9 cellular contexts compared by ENCODE assay signal in the genomic region with DNA sequence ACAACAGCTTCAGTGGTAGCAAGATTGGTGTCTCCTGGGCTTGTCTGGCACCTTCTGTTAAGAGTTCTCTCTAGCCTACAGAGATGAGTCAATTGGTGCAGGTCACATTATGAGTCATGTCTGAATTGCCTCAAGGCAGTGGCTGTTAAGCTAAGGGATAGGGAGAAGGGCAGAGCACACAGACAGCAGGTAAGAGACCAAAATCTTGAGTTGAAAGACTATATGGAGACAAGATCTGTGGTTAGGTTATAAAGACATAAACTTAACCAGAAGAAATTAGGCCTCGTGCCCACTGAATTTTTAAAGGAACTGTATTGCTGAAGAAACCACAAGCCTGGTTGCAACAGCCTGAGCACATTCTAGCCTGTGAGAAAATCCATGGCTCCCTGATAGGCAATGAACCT. TPM values are rescaled to one million over a fixed set of nuclear protein-coding genes. Genes with fewer than 3 reads are reported as not detected.
DNase-seq lines count a peak whose midpoint lies in the region; ATAC-seq, FAIRE-seq and TF ChIP-seq lines count a peak whose summit lies in the region.
"Had no signal": no experiment of that assay in that cellular context is flagged by ENCODE, and none has a peak within 500 bp of the region (broad histone marks: within the 10 kb centered on the region; RNA-seq: fewer than 3 reads in every experiment).

No MANE protein-coding gene starts in this region.

- H3K9me3 ChIP-seq in keratinocyte (ENCODE audit: control insufficient read depth, low read depth, low read length) = no peaks in the 10 kb centered on the region

- no peak overlapping the region for H2AFZ ChIP-seq in keratinocyte (ENCODE audit: control insufficient read depth, low read length)

- no peak for TF ChIP-seq CTCF in keratinocyte (optimal IDR thresholded peaks at IDR 0.05 in 1 of 3, IDR thresholded peaks at IDR 0.05 in 1 of 3, conservative IDR thresholded peaks at IDR 0.05 in 1 of 3; ENCODE audit: extremely low read depth in 1 of 3, insufficient read depth in 2 of 3, low read length in 3 of 3)

- no peak overlapping the region for H3K4me3 ChIP-seq in keratinocyte (ENCODE audit: control insufficient read depth in 2 of 3, extremely low read depth in 1 of 3, insufficient read depth in 2 of 3, low read depth in 1 of 3, low read length in 3 of 3)
- H3K4me3 ChIP-seq: lung had no signal

- DNase-seq in GF-D8 (lab: John Stamatoyannopoulos, UW) (peak; percentile 82), keratinocyte (ENCODE audit: low read depth, low spot score) (peak; percentile 95), GDM1 (lab: John Stamatoyannopoulos, UW) (no peak)
- DNase-seq in activated CD4-positive, alpha-beta T cell treated with anti-CD3 and anti-CD28 coated beads, Interleukin-2, amount 50 U/mL, for 48 hours = peak; percentile 29 to 47
- no peak for DNase-seq in activated CD4-positive, CD25-positive, alpha-beta regulatory T cell (lab: John Stamatoyannopoulos, UW)

- ATAC-seq in GM21447 (IDR thresholded peaks at IDR 0.05; ENCODE audit: unreplicated experiment) (peak; percentile 99), HG03575 (IDR thresholded peaks at IDR 0.05; ENCODE audit: extremely low read depth, insufficient number of reproducible peaks, low FRiP score, unreplicated experiment) (peak; percentile 92), GM19324 (IDR thresholded peaks at IDR 0.05; ENCODE audit: low FRiP score, unreplicated experiment) (no peak)

- FAIRE-seq in keratinocyte (lab: Jason Lieb, UNC) = peak; percentile 100

- no peak overlapping the region for H3K27ac ChIP-seq in keratinocyte (ENCODE audit: control insufficient read depth, insufficient read depth, low read length)

- peaks cover 3% of the 10 kb centered on the region for H4K20me1 ChIP-seq in keratinocyte (ENCODE audit: control insufficient read depth, extremely low read depth, insufficient read depth, low read length)

- H3K27me3 ChIP-seq in keratinocyte (ENCODE audit: control insufficient read depth, extremely low read depth, insufficient read depth, low read length) = no peaks in the 10 kb centered on the region

- no peak overlapping the region for H3K9ac ChIP-seq in keratinocyte (ENCODE audit: control insufficient read depth, extremely low read depth, insufficient read depth, low read length)

- peak overlapping the region; percentile 6 for H3K4me2 ChIP-seq in keratinocyte (ENCODE audit: control insufficient read depth, extremely low read depth, insufficient read depth, low read depth, low read length)

- H3K79me2 ChIP-seq in keratinocyte (ENCODE audit: control insufficient read depth, insufficient read depth, low read length) = no peaks in the 10 kb centered on the region

- H3K9me1 ChIP-seq in keratinocyte (ENCODE audit: control insufficient read depth, extremely low read depth, insufficient read depth, low read length) = no peaks in the 10 kb centered on the region

- dilution Hi-C loops in keratinocyte (cut with MboI; ENCODE audit: extremely low pct_ligation_motif_present, low sequenced_read_pairs) = no loop called here

- peaks cover 21% of the 10 kb centered on the region for H3K4me1 ChIP-seq in keratinocyte (ENCODE audit: control insufficient read depth, extremely low read depth, insufficient read depth, low read length)

- H3K36me3 ChIP-seq in keratinocyte (ENCODE audit: control insufficient read depth in 2 of 2, extremely low read depth in 1 of 2, insufficient read depth in 2 of 2, low read length in 2 of 2) = peaks cover 10 to 19% of the 10 kb centered on the region in 2 experiments

RNA-seq across cellular contexts. Expression of gene KPNA1, which starts 19.2 kb away (rescaled TPM):
- polyA plus RNA-seq in keratinocyte = 59.4 to 66.7 TPM (median 61.4 TPM) in 3 replicates
- 75.1 TPM for polyA plus RNA-seq in keratinocyte (2011; ENCODE audit: low read depth)
- polyA plus RNA-seq in keratinocyte (2011; cell fraction: cytosol; rRNA removed) = 44.0 and 104 TPM in 2 replicates
- polyA plus RNA-seq in keratinocyte (2011; cell fraction: nucleus; rRNA removed) = 81.2 and 84.6 TPM in 2 replicates
- polyA plus RNA-seq in keratinocyte (2012; ENCODE audit: low replicate concordance) = 58.3 and 66.0 TPM in 2 replicates
- polyA minus RNA-seq in keratinocyte = 77.6 to 91.5 TPM (median 80.5 TPM) in 3 replicates
- polyA minus RNA-seq in keratinocyte (2011; cell fraction: cytosol; rRNA and poly(A)+ RNA removed) = 38.6 TPM
- 32.2 and 71.0 TPM in 2 replicates for polyA minus RNA-seq in keratinocyte (2011; cell fraction: nucleus; rRNA and poly(A)+ RNA removed)

RNA-seq across cellular contexts. Expression of gene PARP9, which starts 30.2 kb away (rescaled TPM):
- polyA plus RNA-seq in keratinocyte = 62.4 to 70.1 TPM (median 66.1 TPM) in 3 replicates
- 2.7 TPM for polyA plus RNA-seq in keratinocyte (2011; ENCODE audit: low read depth)
- 28.5 and 52.4 TPM in 2 replicates for polyA plus RNA-seq in keratinocyte (2011; cell fraction: cytosol; rRNA removed)
- polyA plus RNA-seq in keratinocyte (2011; cell fraction: nucleus; rRNA removed) = 60.1 and 75.9 TPM in 2 replicates
- 2.9 and 42.0 TPM in 2 replicates for polyA plus RNA-seq in keratinocyte (2012; ENCODE audit: low replicate concordance)
- 8.4 to 39.9 TPM (median 30.9 TPM) in 3 replicates for polyA minus RNA-seq in keratinocyte
- polyA minus RNA-seq in keratinocyte (2011; cell fraction: cytosol; rRNA and poly(A)+ RNA removed) = 14.0 TPM
- 18.3 and 39.2 TPM in 2 replicates for polyA minus RNA-seq in keratinocyte (2011; cell fraction: nucleus; rRNA and poly(A)+ RNA removed)

RNA-seq across cellular contexts. Expression of gene DTX3L, which starts 30.2 kb away (rescaled TPM):
- 7.2 to 19.6 TPM (median 13.6 TPM) in 3 replicates for polyA plus RNA-seq in keratinocyte
- polyA plus RNA-seq in keratinocyte (2011; ENCODE audit: low read depth) = 4.5 TPM
- 9.1 and 14.4 TPM in 2 replicates for polyA plus RNA-seq in keratinocyte (2011; cell fraction: cytosol; rRNA removed)
- 15.8 and 16.3 TPM in 2 replicates for polyA plus RNA-seq in keratinocyte (2011; cell fraction: nucleus; rRNA removed)
- 2.7 and 24.1 TPM in 2 replicates for polyA plus RNA-seq in keratinocyte (2012; ENCODE audit: low replicate concordance)
- 8.6 to 20.1 TPM (median 18.8 TPM) in 3 replicates for polyA minus RNA-seq in keratinocyte
- 12.5 TPM for polyA minus RNA-seq in keratinocyte (2011; cell fraction: cytosol; rRNA and poly(A)+ RNA removed)
- 10.4 and 21.8 TPM in 2 replicates for polyA minus RNA-seq in keratinocyte (2011; cell fraction: nucleus; rRNA and poly(A)+ RNA removed)

RNA-seq across cellular contexts. Expression of gene PARP15, which starts 43.5 kb away (rescaled TPM):
- 0.25 to 0.33 TPM (median 0.33 TPM) in 3 replicates for polyA plus RNA-seq in keratinocyte
- polyA plus RNA-seq in keratinocyte (2011; ENCODE audit: low read depth) = not detected
- 0.07 TPM in 1 of 2 replicates, not detected in the other for polyA plus RNA-seq in keratinocyte (2011; cell fraction: cytosol; rRNA removed)
- polyA plus RNA-seq in keratinocyte (2011; cell fraction: nucleus; rRNA removed) = 1.0 and 1.1 TPM in 2 replicates
- polyA plus RNA-seq in keratinocyte (2012; ENCODE audit: low replicate concordance) = 0.05 TPM in 1 of 2 replicates, not detected in the other
- polyA minus RNA-seq in keratinocyte = 0.10 to 0.42 TPM (median 0.23 TPM) in 3 replicates
- not detected for polyA minus RNA-seq in keratinocyte (2011; cell fraction: cytosol; rRNA and poly(A)+ RNA removed)
- polyA minus RNA-seq in keratinocyte (2011; cell fraction: nucleus; rRNA and poly(A)+ RNA removed) = 0.11 and 0.78 TPM in 2 replicates

Comparison
In these comparisons a context has a peak if more than half of its experiments do, and no peak if none do; other contexts are left out.
1. DNase-seq: peak in GF-D8 (single experiment), activated CD4-positive, alpha-beta T cell treated with anti-CD3 and anti-CD28 coated beads, Interleukin-2, amount 50 U/mL, for 48 hours (2 of 2) and keratinocyte (single experiment); none in GDM1 (single experiment) and activated CD4-positive, CD25-positive, alpha-beta regulatory T cell (0 of 4).